In genomic region chr1:6185635-6186382, GRCh38 we compare ENCODE assay signal across 8 cellular contexts. TPM values are rescaled to one million over a fixed set of nuclear protein-coding genes. Genes with fewer than 3 reads are reported as not detected.
A peak's percentile ranks its signal among the peaks of the same experiment; 100 is the strongest.
DNase-seq lines count a peak whose midpoint lies in the region; ATAC-seq and TF ChIP-seq lines count a peak whose summit lies in the region.

No MANE protein-coding gene starts in this region.

- H3K4me1 ChIP-seq in smooth muscle cell (ENCODE audit: low read depth), result peaks cover 6% of the 10 kb centered on the region

- peaks cover 18% of the 10 kb centered on the region for H3K79me2 ChIP-seq in smooth muscle cell (ENCODE audit: low read depth)

- WGBS in smooth muscle cell (ENCODE audit: low lambda C conversion rate), result 77% methylated on average over 10 of the region's 10 CpGs

- peaks cover 14% of the 10 kb centered on the region for H3F3A ChIP-seq in smooth muscle cell (ENCODE audit: low read depth)

- H3K9me3 Mint-ChIP-seq in activated T-cell treated with anti-CD3 and anti-CD28 coated beads, Interleukin-2, amount 50 U/mL, for 4 hours, result no peaks in the 10 kb centered on the region

- no peak overlapping the region for H3K9ac ChIP-seq in smooth muscle cell (ENCODE audit: low read depth)

- ATAC-seq in activated T-cell treated with anti-CD3 and anti-CD28 coated beads, Interleukin-2, amount 50 U/mL, for 4 hours, result no peak
- ATAC-seq in HG03571 (IDR thresholded peaks at IDR 0.05; ENCODE audit: unreplicated experiment), result no peak

- peaks cover 97% of the 10 kb centered on the region for H4K20me1 ChIP-seq in smooth muscle cell (ENCODE audit: low read depth)

- peaks cover 41% of the 10 kb centered on the region for H3K4me1 Mint-ChIP-seq in activated T-cell treated with anti-CD3 and anti-CD28 coated beads, Interleukin-2, amount 50 U/mL, for 4 hours (ENCODE audit: low read depth)

- TF ChIP-seq CTCF in dorsolateral prefrontal cortex (IDR thresholded peaks at IDR 0.05 in 54 of 56, conservative IDR thresholded peaks at IDR 0.05 in 2 of 56; ENCODE audit: low read depth in 1 of 56, partially characterized antibody in 56 of 56) (peak; percentile 24 to 65 (median 49)), smooth muscle cell (IDR thresholded peaks at IDR 0.05; ENCODE audit: borderline replicate concordance, insufficient read depth, poor library complexity, severe bottlenecking) (peak; percentile 49)

- peak; percentile 44 to 50 for DNase-seq in activated T-cell treated with anti-CD3 and anti-CD28 coated beads, Interleukin-2, amount 50 U/mL, for 48 hours
- no peak for DNase-seq in activated T-cell treated with anti-CD3 and anti-CD28 coated beads, Interleukin-2, amount 50 U/mL, for 4 hours
- DNase-seq in NCI-H2171 (lab: John Stamatoyannopoulos, UW), result peak; percentile 13
- peak in 1 of 10 donors; percentile 57 for DNase-seq in dorsolateral prefrontal cortex
- DNase-seq in smooth muscle cell (lab: John Stamatoyannopoulos, UW; ENCODE audit: unreplicated experiment), result no peak
- no peak for DNase-seq in retina
- no peak for DNase-seq in activated CD4-positive, CD25-positive, alpha-beta regulatory T cell treated with anti-CD3 and anti-CD28 coated beads, Interleukin-2, amount 50 U/mL, for 72 hours

- H3K9me3 ChIP-seq in smooth muscle cell (replicated peaks; ENCODE audit: low read depth), result no peaks in the 10 kb centered on the region

- H3K36me3 ChIP-seq in smooth muscle cell (ENCODE audit: low read depth), result peaks cover 16% of the 10 kb centered on the region

- peaks cover 11% of the 10 kb centered on the region for H3K27me3 Mint-ChIP-seq in activated T-cell treated with anti-CD3 and anti-CD28 coated beads, Interleukin-2, amount 50 U/mL, for 4 hours (ENCODE audit: low read depth)

- H3K4me3 ChIP-seq in dorsolateral prefrontal cortex (no peak overlapping the region), smooth muscle cell (no peak overlapping the region)

- no peak overlapping the region for H3K4me2 ChIP-seq in smooth muscle cell

- peaks cover 0 to 4% (median 0%) of the 10 kb centered on the region in 45 donors for H3K27me3 ChIP-seq in dorsolateral prefrontal cortex
- H3K27me3 ChIP-seq in smooth muscle cell (ENCODE audit: low read depth), result peaks cover 20% of the 10 kb centered on the region

- H3K4me3 Mint-ChIP-seq in activated T-cell treated with anti-CD3 and anti-CD28 coated beads, Interleukin-2, amount 50 U/mL, for 4 hours, result no peak overlapping the region

- peaks cover 29% of the 10 kb centered on the region for H3K36me3 Mint-ChIP-seq in activated T-cell treated with anti-CD3 and anti-CD28 coated beads, Interleukin-2, amount 50 U/mL, for 4 hours (ENCODE audit: insufficient read depth)

- H3K27ac ChIP-seq in dorsolateral prefrontal cortex (no peak overlapping the region), smooth muscle cell (ENCODE audit: low read depth) (no peak overlapping the region)

- no peak overlapping the region for H2AFZ ChIP-seq in smooth muscle cell (ENCODE audit: low read depth)

- intact Hi-C loops in dorsolateral prefrontal cortex (cut with DNase I), result loop anchor here in 1 of 2 donors (10.0 kb wide), 1 partner anchor 131 kb away; no protein-coding TSS in a partner anchor

RNA-seq across cellular contexts. Expression of gene CHD5, which starts 5.7 kb away (rescaled TPM):
- total RNA-seq in activated T-cell treated with anti-CD3 and anti-CD28 coated beads, Interleukin-2, amount 50 U/mL, for 4 hours, result under 1 TPM; 0.27 to 0.61 (median 0.34) TPM
- 100 to 1,000 TPM in 111 of 120 experiments, 10 to 100 TPM in 9; 40.0 to 225 (median 141) TPM for total RNA-seq in dorsolateral prefrontal cortex
- 0.40 TPM in 2 replicates for total RNA-seq in smooth muscle cell
- not detected in 2 replicates for polyA plus RNA-seq in smooth muscle cell

RNA-seq across cellular contexts. Expression of gene RPL22, which starts 13.6 kb away (rescaled TPM):
- 100 to 1,000 TPM; 395 to 423 (median 403) TPM for total RNA-seq in activated T-cell treated with anti-CD3 and anti-CD28 coated beads, Interleukin-2, amount 50 U/mL, for 4 hours
- total RNA-seq in dorsolateral prefrontal cortex (100 to 1,000 TPM; 111 to 227 (median 176) TPM), smooth muscle cell (108 and 126 TPM in 2 replicates)
- 108 and 117 TPM in 2 replicates for polyA plus RNA-seq in smooth muscle cell

RNA-seq across cellular contexts. Expression of gene RNF207, which starts 20.1 kb away (rescaled TPM):
- total RNA-seq in activated T-cell treated with anti-CD3 and anti-CD28 coated beads, Interleukin-2, amount 50 U/mL, for 4 hours, result 10 to 100 TPM in 2 of 3 donors, 1 to 10 TPM in 1; 9.9 to 18.8 (median 12.0) TPM
- total RNA-seq in dorsolateral prefrontal cortex (10 to 100 TPM in 118 of 120 experiments, 1 to 10 TPM in 2; 7.4 to 42.1 (median 22.0) TPM), smooth muscle cell (1.8 and 4.8 TPM in 2 replicates)
- 2.0 and 4.0 TPM in 2 replicates for polyA plus RNA-seq in smooth muscle cell

RNA-seq across cellular contexts. Expression of gene ICMT, which starts 50.0 kb away (rescaled TPM):
- 10 to 100 TPM; 54.1 to 64.8 (median 58.3) TPM for total RNA-seq in activated T-cell treated with anti-CD3 and anti-CD28 coated beads, Interleukin-2, amount 50 U/mL, for 4 hours
- 10 to 100 TPM; 19.9 to 47.2 (median 31.3) TPM for total RNA-seq in dorsolateral prefrontal cortex
- 55.1 and 66.8 TPM in 2 replicates for total RNA-seq in smooth muscle cell
- polyA plus RNA-seq in smooth muscle cell, result 34.7 and 36.6 TPM in 2 replicates

RNA-seq across cellular contexts. Expression of gene HES3, which starts 58.2 kb away (rescaled TPM):
- total RNA-seq in activated T-cell treated with anti-CD3 and anti-CD28 coated beads, Interleukin-2, amount 50 U/mL, for 4 hours, result not detected
- total RNA-seq in dorsolateral prefrontal cortex (not detected), smooth muscle cell (not detected in 2 replicates)
- not detected in 2 replicates for polyA plus RNA-seq in smooth muscle cell

Comparison
In these comparisons a context has a peak if more than half of its experiments do, and no peak if none do; other contexts are left out.
1. DNase-seq: peak in activated T-cell treated with anti-CD3 and anti-CD28 coated beads, Interleukin-2, amount 50 U/mL, for 48 hours (2 of 2) and NCI-H2171 (single experiment); none in activated T-cell treated with anti-CD3 and anti-CD28 coated beads, Interleukin-2, amount 50 U/mL, for 4 hours (single experiment), smooth muscle cell (single experiment), retina (single experiment) and activated CD4-positive, CD25-positive, alpha-beta regulatory T cell treated with anti-CD3 and anti-CD28 coated beads, Interleukin-2, amount 50 U/mL, for 72 hours (single experiment).
2. RNA of gene CHD5, which starts 5.7 kb away (total RNA-seq): 40.0 to 225 TPM in dorsolateral prefrontal cortex; 0.40 TPM in smooth muscle cell and 0.27 to 0.61 TPM in activated T-cell treated with anti-CD3 and anti-CD28 coated beads, Interleukin-2, amount 50 U/mL, for 4 hours; every median in the first group is over 10 times any median in the second.